In the genomic region with DNA sequence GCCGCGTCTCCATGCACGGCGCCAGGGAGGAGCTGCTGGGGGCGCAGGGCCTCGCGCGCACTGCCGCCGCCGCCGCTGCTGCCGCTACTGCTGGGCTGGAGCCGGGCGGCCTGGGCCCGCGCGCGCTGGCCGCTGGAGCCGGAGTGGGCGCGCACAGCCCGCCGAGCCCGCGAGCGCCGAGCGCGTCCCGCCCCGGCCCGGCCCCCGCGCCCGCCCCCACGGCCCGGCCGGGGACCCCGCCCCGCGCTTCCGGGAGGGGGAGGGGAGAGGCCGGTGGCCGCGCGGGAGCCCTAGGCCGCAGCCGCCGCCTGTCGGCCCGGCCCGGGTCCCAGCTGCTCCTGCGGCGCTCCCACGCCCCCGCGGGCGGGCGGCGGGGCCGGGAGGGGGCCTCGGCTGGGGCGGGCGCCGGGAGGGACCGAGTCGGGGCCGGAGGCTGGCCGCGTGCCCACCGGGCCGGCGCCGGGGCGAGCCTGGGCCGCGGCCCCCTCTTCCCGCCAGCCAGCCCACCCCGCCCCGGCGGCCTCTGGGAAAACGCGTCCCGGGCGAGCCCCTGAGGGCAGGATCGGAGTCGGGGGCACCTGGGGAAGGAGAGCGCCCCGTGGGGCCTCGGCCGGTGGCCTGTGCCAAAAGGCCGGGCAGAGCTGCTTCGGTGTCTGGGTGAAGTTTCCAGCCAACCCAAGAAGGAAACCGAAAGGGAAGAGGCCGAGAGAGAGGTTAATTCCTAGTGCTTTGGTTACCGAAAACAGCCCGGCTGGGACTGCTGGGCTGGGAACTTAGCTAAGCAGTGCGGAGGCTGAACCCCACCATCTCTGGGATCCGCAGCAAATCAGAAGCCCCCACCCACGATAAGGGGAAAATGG, we compare ENCODE assay signal across 1 cellular context.
TF ChIP-seq lines count a peak whose summit lies in the region.

STK24 (minus strand) TSS at position 145 of the 860 bp plus-strand sequence. CDS start 321 bp downstream, outside the sequence.

TF ChIP-seq in GM12878, 131 proteins besides CTCF, POLR2A, EP300 and RAD21 (continued from another document):
- 0 out of 2 replicates have a peak, but pooled peaks have one; percentile 43 for TF ChIP-seq ELK1 (IDR thresholded peaks at IDR 0.05; ENCODE audit: low read depth, low read length)
- no peak for TF ChIP-seq PAX8 (IDR thresholded peaks at IDR 0.05)
- no peak for TF ChIP-seq RAD51 (IDR thresholded peaks at IDR 0.05)
- 0 out of 2 replicates have a peak, but pooled peaks have one; percentile 74 for TF ChIP-seq CHD2 (IDR thresholded peaks at IDR 0.05; ENCODE audit: borderline replicate concordance, low read depth, low read length)
- TF ChIP-seq ETV6 (conservative IDR thresholded peaks at IDR 0.05 in 1 of 2, IDR thresholded peaks at IDR 0.05 in 1 of 2; ENCODE audit: borderline replicate concordance in 1 of 2, low read depth in 1 of 2): peak in 1 of 2 experiments; percentile 34; a peak in 1 of 4 replicates
- TF ChIP-seq SREBF1 (IDR thresholded peaks at IDR 0.05; ENCODE audit: low read length): no peak
- TF ChIP-seq TBL1XR1 (IDR thresholded peaks at IDR 0.05; ENCODE audit: low read depth, low read length): no peak
TF ChIP-seq in GM12878: peak in this region for 25.
